In the genomic region with DNA sequence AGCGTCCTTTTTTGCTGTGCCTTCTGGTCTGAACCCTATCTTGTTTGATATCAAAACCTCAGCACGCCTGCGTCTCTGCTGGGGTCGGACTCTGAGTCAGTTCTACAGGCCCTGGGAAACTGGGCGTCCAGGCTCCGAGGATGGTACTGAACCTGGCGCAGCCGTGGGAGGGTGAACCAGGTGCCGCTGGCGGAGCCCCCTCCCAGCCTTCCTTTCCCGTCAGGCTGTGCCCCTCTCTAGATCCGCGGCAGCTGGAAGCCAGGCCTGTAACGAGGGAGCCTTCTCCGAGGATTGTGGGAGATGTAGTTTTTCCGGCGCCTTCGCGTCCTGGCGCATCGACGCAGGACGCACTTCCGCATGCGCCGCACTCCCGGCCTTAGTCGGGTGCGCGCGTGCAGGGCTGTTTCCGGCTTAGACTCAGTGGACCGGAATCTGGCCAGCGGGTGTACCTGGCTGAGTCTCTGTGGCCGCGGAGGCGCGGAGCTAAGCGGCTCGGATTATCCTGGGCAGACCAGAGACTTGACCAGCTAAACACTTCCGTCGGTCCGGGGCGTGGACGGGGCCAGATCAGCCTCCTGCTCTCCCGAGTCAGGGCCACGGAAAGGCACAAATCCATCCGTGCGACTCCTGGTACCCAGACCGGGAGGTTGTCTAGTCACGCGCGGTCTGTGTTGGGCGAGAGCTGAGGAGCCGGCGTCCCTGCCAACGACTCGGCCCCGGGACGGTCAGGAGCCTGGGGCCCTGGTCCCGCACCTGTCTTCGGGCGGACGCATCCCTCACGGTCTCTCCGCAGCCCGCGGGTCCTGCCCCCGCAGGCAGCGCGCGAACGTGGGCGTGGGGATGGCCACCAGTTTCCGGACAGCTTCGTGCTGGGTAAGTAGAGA, we compare ENCODE assay signal across 8 cellular contexts.
A peak's percentile ranks its signal among the peaks of the same experiment; 100 is the strongest.
DNase-seq lines count a peak whose midpoint lies in the region; ATAC-seq lines count a peak whose summit lies in the region.

A gene with protein sequence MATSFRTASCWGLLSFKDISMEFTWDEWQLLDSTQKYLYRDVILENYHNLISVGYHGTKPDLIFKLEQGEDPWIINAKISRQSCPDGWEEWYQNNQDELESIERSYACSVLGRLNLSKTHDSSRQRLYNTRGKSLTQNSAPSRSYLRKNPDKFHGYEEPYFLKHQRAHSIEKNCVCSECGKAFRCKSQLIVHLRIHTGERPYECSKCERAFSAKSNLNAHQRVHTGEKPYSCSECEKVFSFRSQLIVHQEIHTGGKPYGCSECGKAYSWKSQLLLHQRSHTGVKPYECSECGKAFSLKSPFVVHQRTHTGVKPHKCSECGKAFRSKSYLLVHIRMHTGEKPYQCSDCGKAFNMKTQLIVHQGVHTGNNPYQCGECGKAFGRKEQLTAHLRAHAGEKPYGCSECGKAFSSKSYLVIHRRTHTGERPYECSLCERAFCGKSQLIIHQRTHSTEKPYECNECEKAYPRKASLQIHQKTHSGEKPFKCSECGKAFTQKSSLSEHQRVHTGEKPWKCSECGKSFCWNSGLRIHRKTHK (plus strand): TSS at position 367 of the 884 bp plus-strand sequence. CDS start 474 bp downstream, at position 841.

- DNase-seq in AG08396 (ENCODE audit: low spot score) (peak; percentile 97), NCI-H345 treated with DMSO at 0.1 percent for 48 hours (lab: John Stamatoyannopoulos, UW; ENCODE audit: unreplicated experiment) (peak; percentile 92), iris pigment epithelial cell (ENCODE audit: low read depth) (peak; percentile 94)
- peak; percentile 60 to 82 (median 76) for DNase-seq in activated CD4-positive, CD25-positive, alpha-beta regulatory T cell (lab: John Stamatoyannopoulos, UW)
- peak; percentile 83 for DNase-seq in central memory CD4-positive, alpha-beta T cell
- peak; percentile 77 to 78 for DNase-seq in stimulated activated CD4-positive, alpha-beta T cell treated with anti-CD3 and anti-CD28 coated beads, Interleukin-12 subunit alpha, Interleukin-12 subunit beta, amount 100 ng/mL, for 24 hours (ENCODE audit: low read depth in 2 of 2)

- ATAC-seq in GM19023 (IDR thresholded peaks at IDR 0.05; ENCODE audit: unreplicated experiment) (peak; percentile 94), HG03280 (IDR thresholded peaks at IDR 0.05; ENCODE audit: unreplicated experiment) (peak; percentile 98)

Comparison
In these comparisons a context has a peak if more than half of its experiments do, and no peak if none do; other contexts are left out.
1. Peak in every context shown above with its lines: DNase-seq and ATAC-seq.